ENCODE assay signal across 29 cellular contexts in genomic region chr14:93765032-93765626, GRCh38. TPM values are rescaled to one million over a fixed set of nuclear protein-coding genes. Genes with fewer than 3 reads are reported as not detected.
DNase-seq lines count a peak whose midpoint lies in the region; ATAC-seq and TF ChIP-seq lines count a peak whose summit lies in the region.
"Had no signal": no experiment of that assay in that cellular context is flagged by ENCODE, and none has a peak within 500 bp of the region (broad histone marks: within the 10 kb centered on the region; RNA-seq: fewer than 3 reads in every experiment).

No MANE protein-coding gene starts in this region.

- TF ChIP-seq POLR2A in esophagus squamous epithelium (IDR thresholded peaks at IDR 0.05) (no peak), stomach (IDR thresholded peaks at IDR 0.05) (no peak)

- TF ChIP-seq EP300 in stomach (IDR thresholded peaks at IDR 0.05), result peak; percentile 86

- TF ChIP-seq CTCF in esophagus squamous epithelium (IDR thresholded peaks at IDR 0.05), result no peak
- no peak for TF ChIP-seq CTCF in stomach (IDR thresholded peaks at IDR 0.05)

- H3K4me1 ChIP-seq in esophagus squamous epithelium (peaks cover 0 to 36% (median 3%) of the 10 kb centered on the region in 3 donors), stomach (peaks cover 4 to 57% (median 17%) of the 10 kb centered on the region in 4 donors)
- H3K4me1 ChIP-seq: HAP-1 had no signal

- H3K4me3 ChIP-seq in esophagus squamous epithelium (no peak overlapping the region), stomach (no peak overlapping the region)
- H3K4me3 ChIP-seq: dorsolateral prefrontal cortex, HAP-1, PC-9, smooth muscle cell had no signal

- WGBS in esophagus squamous epithelium, 2 donors, result 50 to 58% methylated on average over 6 of the region's 6 CpGs
- WGBS in stomach, 5 donors, result 48 to 73% (median 60%) methylated on average over 6 of the region's 6 CpGs

- intact Hi-C loops in esophagus squamous epithelium (cut with DNase I) (no loop called here), stomach (cut with DNase I; ENCODE audit: low total_unique reads) (no loop called here)

- H3K27me3 ChIP-seq in esophagus squamous epithelium (peaks cover 0 to 7% (median 0%) of the 10 kb centered on the region in 4 donors), stomach (peaks cover 0 to 10% (median 0%) of the 10 kb centered on the region in 3 donors)
- H3K27me3 ChIP-seq: BE2C had no signal

- H3K36me3 ChIP-seq in esophagus squamous epithelium (no peaks in the 10 kb centered on the region), stomach (peaks cover 0 to 16% (median 4%) of the 10 kb centered on the region in 4 donors)

- DNase-seq in NCI-H2227 (lab: John Stamatoyannopoulos, UW; ENCODE audit: unreplicated experiment) (peak; percentile 5), NCI-H2227 treated with DMSO at 0.1 percent for 48 hours (lab: John Stamatoyannopoulos, UW) (no peak), NCI-H345 treated with DMSO at 0.1 percent for 48 hours (lab: John Stamatoyannopoulos, UW; ENCODE audit: unreplicated experiment) (peak; percentile 37), esophagus squamous epithelium (lab: John Stamatoyannopoulos, UW) (no peak), stomach (no peak)
- DNase-seq: activated CD4-positive, alpha-beta T cell treated with anti-CD3 and anti-CD28 coated beads for 4 hours; activated gamma-delta T cell treated with Interleukin-2 at 50 U/mL for 16 hours; activated naive CD8-positive, alpha-beta T cell treated with anti-CD3 and anti-CD28 coated beads, Interleukin-2, amount 50 U/mL, for 24 hours; activated T-cell treated with anti-CD3 and anti-CD28 coated beads, Interleukin-2, amount 50 U/mL, for 4 hours; BE2C; CD8-positive, alpha-beta memory T cell; cerebellar nuclear complex; DMS53; dorsolateral prefrontal cortex; GDM1; head of caudate nucleus; natural killer cell; NCI-H1436 treated with DMSO at 0.1 percent for 48 hours; PC-9; SHP77 treated with DMSO at 0.1 percent for 48 hours; stimulated activated CD4-positive, alpha-beta T cell treated with anti-CD3 and anti-CD28 coated beads, Interleukin-2, amount 100 ng/mL, for 24 hours had no signal

- H3K9me3 ChIP-seq in esophagus squamous epithelium (no peaks in the 10 kb centered on the region), stomach (no peaks in the 10 kb centered on the region)
- H3K9me3 ChIP-seq: BE2C, HAP-1 had no signal

- peak overlapping the region; percentile 20 to 80 (median 79) for H3K27ac ChIP-seq in esophagus squamous epithelium
- H3K27ac ChIP-seq in stomach, result peak overlapping the region in 4 of 5 donors; percentile 21 to 87 (median 65)
- H3K27ac ChIP-seq: KMS-11, PC-9, VCaP had no signal

- ATAC-seq in GM18520 (IDR thresholded peaks at IDR 0.05; ENCODE audit: unreplicated experiment) (no peak), HG03520 (IDR thresholded peaks at IDR 0.05; ENCODE audit: unreplicated experiment) (no peak), GM19397 (IDR thresholded peaks at IDR 0.05; ENCODE audit: unreplicated experiment) (no peak)
- ATAC-seq: activated naive CD8-positive, alpha-beta T cell treated with anti-CD3 and anti-CD28 coated beads, Interleukin-2, amount 50 U/mL, for 24 hours; activated T-cell treated with anti-CD3 and anti-CD28 coated beads, Interleukin-2, amount 50 U/mL, for 4 hours; natural killer cell had no signal

RNA-seq across cellular contexts. Expression of gene PRIMA1, which starts 23.2 kb away (rescaled TPM):
- total RNA-seq in esophagus squamous epithelium (1 to 10 TPM; 1.0 to 5.0 (median 1.3) TPM), stomach (1 to 10 TPM; 1.2 to 9.8 (median 4.8) TPM)
- polyA plus RNA-seq in stomach, result 1 to 10 TPM; 3.8 to 9.9 (median 5.0) TPM
- total RNA-seq: activated T-cell treated with anti-CD3 and anti-CD28 coated beads, Interleukin-2, amount 50 U/mL, for 4 hours; CD8-positive, alpha-beta memory T cell; natural killer cell; PC-9; smooth muscle cell had no signal
- polyA plus RNA-seq: CD8-positive, alpha-beta memory T cell; keratinocyte; smooth muscle cell had no signal

Comparison
In these comparisons a context has a peak if more than half of its experiments do, and no peak if none do; other contexts are left out.
1. DNase-seq: peak in NCI-H2227 (single experiment) and NCI-H345 treated with DMSO at 0.1 percent for 48 hours (single experiment); none in NCI-H2227 treated with DMSO at 0.1 percent for 48 hours (single experiment), esophagus squamous epithelium (single experiment) and stomach (single experiment).